3 cellular contexts compared by ENCODE assay signal in the genomic region with DNA sequence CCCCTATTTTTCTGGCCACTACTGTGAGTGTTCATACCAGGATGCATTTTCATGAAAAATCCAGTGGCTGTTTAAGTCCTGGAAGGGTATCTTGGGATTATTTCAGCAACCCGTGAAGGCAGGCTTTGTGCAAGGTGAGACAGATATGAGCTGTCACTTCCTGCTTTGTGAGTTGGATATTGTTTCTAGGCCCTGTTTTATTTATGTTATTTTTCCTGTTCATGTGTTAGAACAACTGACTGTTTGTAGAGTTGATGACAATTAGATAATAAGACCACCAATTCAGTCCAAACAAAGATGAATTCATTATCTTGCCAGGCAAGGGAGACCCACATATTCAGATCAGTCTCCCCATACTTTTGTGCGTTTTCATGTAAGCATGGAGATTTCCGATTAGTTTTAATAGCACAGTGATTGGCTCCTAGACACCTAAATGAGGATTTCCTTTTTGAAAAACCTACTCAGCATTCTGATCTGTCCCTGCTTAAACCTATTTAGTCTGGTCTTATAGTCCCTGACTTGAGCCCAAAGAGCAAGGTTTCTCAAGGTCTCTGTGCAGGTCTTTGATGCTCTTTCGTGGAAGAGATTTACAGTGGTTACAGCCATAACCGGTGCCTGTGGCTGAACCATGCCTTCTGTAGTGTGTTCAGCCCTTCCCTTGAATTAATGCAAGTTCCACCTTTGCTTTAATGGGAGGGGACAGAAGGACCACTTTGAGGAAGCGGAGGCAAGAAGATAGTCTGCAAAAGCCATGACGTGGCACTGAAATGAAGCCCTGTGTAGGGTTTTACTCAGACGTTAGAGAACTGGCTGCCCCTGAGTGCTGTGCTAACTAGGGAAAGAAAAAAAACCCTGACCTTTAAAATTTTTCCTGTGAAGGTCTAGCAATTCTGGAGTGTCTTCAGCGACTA.
A peak's percentile ranks its signal among the peaks of the same experiment; 100 is the strongest.
TF ChIP-seq lines count a peak whose summit lies in the region.

No MANE protein-coding gene starts in this region.

TF ChIP-seq in K562, 482 proteins besides CTCF, POLR2A, EP300 and RAD21:
- TF ChIP-seq TOE1 (IDR thresholded peaks at IDR 0.05; ENCODE audit: borderline replicate concordance) (no peak), TOE1 (CRISPR knock-in tag; IDR thresholded peaks at IDR 0.05; ENCODE audit: borderline replicate concordance, low read depth) (no peak), DDX20 (tag; IDR thresholded peaks at IDR 0.05; ENCODE audit: low read depth) (no peak), POLR3A (IDR thresholded peaks at IDR 0.05; ENCODE audit: borderline replicate concordance, extremely low read depth, insufficient read depth, insufficient read length) (no peak), POLR2H (tag; IDR thresholded peaks at IDR 0.05; ENCODE audit: low read depth) (no peak)
- TF ChIP-seq, protein P1, sequence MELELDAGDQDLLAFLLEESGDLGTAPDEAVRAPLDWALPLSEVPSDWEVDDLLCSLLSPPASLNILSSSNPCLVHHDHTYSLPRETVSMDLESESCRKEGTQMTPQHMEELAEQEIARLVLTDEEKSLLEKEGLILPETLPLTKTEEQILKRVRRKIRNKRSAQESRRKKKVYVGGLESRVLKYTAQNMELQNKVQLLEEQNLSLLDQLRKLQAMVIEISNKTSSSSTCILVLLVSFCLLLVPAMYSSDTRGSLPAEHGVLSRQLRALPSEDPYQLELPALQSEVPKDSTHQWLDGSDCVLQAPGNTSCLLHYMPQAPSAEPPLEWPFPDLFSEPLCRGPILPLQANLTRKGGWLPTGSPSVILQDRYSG (tag; conservative IDR thresholded peaks at IDR 0.05; ENCODE audit: low read depth) = 0 out of 2 replicates have a peak, but pooled peaks have one; percentile 9
- TF ChIP-seq, protein P2, sequence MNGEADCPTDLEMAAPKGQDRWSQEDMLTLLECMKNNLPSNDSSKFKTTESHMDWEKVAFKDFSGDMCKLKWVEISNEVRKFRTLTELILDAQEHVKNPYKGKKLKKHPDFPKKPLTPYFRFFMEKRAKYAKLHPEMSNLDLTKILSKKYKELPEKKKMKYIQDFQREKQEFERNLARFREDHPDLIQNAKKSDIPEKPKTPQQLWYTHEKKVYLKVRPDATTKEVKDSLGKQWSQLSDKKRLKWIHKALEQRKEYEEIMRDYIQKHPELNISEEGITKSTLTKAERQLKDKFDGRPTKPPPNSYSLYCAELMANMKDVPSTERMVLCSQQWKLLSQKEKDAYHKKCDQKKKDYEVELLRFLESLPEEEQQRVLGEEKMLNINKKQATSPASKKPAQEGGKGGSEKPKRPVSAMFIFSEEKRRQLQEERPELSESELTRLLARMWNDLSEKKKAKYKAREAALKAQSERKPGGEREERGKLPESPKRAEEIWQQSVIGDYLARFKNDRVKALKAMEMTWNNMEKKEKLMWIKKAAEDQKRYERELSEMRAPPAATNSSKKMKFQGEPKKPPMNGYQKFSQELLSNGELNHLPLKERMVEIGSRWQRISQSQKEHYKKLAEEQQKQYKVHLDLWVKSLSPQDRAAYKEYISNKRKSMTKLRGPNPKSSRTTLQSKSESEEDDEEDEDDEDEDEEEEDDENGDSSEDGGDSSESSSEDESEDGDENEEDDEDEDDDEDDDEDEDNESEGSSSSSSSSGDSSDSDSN (IDR thresholded peaks at IDR 0.05; ENCODE audit: borderline replicate concordance in 1 of 2, low read depth in 2 of 2, low read length in 2 of 2) = no peak

TF ChIP-seq in HepG2, 621 proteins besides CTCF, POLR2A, EP300 and RAD21 (continues in another document):
- TF ChIP-seq YEATS2 (CRISPR knock-in tag; IDR thresholded peaks at IDR 0.05; ENCODE audit: borderline replicate concordance) (no peak), RARA (CRISPR knock-in tag; IDR thresholded peaks at IDR 0.05) (no peak), ZMYM4 (CRISPR knock-in tag; IDR thresholded peaks at IDR 0.05) (0 out of 2 replicates have a peak, but pooled peaks have one; percentile 12), TRIM24 (CRISPR knock-in tag; IDR thresholded peaks at IDR 0.05) (no peak), SAP130 (CRISPR knock-in tag; IDR thresholded peaks at IDR 0.05; ENCODE audit: low read depth) (0 out of 2 replicates have a peak, but pooled peaks have one; percentile 15), AGO2 (optimal IDR thresholded peaks at IDR 0.05; ENCODE audit: low read depth, low read length) (no peak), KLF16 (CRISPR knock-in tag; IDR thresholded peaks at IDR 0.05) (no peak), HHEX (CRISPR knock-in tag; IDR thresholded peaks at IDR 0.05) (no peak)
- TF ChIP-seq, protein P3, sequence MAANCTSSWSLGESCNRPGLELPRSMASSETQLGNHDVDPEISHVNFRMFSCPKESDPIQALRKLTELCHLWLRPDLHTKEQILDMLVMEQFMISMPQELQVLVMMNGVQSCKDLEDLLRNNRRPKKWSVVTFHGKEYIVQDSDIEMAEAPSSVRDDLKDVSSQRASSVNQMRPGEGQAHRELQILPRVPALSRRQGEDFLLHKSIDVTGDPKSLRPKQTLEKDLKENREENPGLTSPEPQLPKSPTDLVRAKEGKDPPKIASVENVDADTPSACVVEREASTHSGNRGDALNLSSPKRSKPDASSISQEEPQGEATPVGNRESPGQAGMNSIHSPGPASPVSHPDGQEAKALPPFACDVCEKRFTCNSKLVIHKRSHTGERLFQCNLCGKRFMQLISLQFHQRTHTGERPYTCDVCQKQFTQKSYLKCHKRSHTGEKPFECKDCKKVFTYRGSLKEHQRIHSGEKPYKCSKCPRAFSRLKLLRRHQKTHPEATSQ (CRISPR knock-in tag; IDR thresholded peaks at IDR 0.05; ENCODE audit: borderline replicate concordance) = no peak
- TF ChIP-seq, protein P4, sequence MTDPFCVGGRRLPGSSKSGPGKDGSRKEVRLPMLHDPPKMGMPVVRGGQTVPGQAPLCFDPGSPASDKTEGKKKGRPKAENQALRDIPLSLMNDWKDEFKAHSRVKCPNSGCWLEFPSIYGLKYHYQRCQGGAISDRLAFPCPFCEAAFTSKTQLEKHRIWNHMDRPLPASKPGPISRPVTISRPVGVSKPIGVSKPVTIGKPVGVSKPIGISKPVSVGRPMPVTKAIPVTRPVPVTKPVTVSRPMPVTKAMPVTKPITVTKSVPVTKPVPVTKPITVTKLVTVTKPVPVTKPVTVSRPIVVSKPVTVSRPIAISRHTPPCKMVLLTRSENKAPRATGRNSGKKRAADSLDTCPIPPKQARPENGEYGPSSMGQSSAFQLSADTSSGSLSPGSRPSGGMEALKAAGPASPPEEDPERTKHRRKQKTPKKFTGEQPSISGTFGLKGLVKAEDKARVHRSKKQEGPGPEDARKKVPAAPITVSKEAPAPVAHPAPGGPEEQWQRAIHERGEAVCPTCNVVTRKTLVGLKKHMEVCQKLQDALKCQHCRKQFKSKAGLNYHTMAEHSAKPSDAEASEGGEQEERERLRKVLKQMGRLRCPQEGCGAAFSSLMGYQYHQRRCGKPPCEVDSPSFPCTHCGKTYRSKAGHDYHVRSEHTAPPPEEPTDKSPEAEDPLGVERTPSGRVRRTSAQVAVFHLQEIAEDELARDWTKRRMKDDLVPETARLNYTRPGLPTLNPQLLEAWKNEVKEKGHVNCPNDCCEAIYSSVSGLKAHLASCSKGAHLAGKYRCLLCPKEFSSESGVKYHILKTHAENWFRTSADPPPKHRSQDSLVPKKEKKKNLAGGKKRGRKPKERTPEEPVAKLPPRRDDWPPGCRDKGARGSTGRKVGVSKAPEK (CRISPR knock-in tag; IDR thresholded peaks at IDR 0.05; ENCODE audit: borderline replicate concordance) = no peak

TF ChIP-seq in GM23338, 12 proteins besides CTCF, POLR2A, EP300 and RAD21:
- no peak for TF ChIP-seq POLR2AphosphoS5 (IDR thresholded peaks at IDR 0.05; ENCODE audit: low read depth)
- TF ChIP-seq STAT1 (IDR thresholded peaks at IDR 0.05; ENCODE audit: unreplicated experiment) = no peak
- no peak for TF ChIP-seq NANOG (IDR thresholded peaks at IDR 0.05; ENCODE audit: borderline replicate concordance)
- TF ChIP-seq, protein P5, sequence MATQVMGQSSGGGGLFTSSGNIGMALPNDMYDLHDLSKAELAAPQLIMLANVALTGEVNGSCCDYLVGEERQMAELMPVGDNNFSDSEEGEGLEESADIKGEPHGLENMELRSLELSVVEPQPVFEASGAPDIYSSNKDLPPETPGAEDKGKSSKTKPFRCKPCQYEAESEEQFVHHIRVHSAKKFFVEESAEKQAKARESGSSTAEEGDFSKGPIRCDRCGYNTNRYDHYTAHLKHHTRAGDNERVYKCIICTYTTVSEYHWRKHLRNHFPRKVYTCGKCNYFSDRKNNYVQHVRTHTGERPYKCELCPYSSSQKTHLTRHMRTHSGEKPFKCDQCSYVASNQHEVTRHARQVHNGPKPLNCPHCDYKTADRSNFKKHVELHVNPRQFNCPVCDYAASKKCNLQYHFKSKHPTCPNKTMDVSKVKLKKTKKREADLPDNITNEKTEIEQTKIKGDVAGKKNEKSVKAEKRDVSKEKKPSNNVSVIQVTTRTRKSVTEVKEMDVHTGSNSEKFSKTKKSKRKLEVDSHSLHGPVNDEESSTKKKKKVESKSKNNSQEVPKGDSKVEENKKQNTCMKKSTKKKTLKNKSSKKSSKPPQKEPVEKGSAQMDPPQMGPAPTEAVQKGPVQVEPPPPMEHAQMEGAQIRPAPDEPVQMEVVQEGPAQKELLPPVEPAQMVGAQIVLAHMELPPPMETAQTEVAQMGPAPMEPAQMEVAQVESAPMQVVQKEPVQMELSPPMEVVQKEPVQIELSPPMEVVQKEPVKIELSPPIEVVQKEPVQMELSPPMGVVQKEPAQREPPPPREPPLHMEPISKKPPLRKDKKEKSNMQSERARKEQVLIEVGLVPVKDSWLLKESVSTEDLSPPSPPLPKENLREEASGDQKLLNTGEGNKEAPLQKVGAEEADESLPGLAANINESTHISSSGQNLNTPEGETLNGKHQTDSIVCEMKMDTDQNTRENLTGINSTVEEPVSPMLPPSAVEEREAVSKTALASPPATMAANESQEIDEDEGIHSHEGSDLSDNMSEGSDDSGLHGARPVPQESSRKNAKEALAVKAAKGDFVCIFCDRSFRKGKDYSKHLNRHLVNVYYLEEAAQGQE (IDR thresholded peaks at IDR 0.05; ENCODE audit: unreplicated experiment) = no peak
- TF ChIP-seq, protein P6, sequence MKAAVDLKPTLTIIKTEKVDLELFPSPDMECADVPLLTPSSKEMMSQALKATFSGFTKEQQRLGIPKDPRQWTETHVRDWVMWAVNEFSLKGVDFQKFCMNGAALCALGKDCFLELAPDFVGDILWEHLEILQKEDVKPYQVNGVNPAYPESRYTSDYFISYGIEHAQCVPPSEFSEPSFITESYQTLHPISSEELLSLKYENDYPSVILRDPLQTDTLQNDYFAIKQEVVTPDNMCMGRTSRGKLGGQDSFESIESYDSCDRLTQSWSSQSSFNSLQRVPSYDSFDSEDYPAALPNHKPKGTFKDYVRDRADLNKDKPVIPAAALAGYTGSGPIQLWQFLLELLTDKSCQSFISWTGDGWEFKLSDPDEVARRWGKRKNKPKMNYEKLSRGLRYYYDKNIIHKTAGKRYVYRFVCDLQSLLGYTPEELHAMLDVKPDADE (IDR thresholded peaks at IDR 0.05) = no peak
- TF ChIP-seq ZNF114 (CRISPR knock-in tag; IDR thresholded peaks at IDR 0.05) = no peak
- no peak for TF ChIP-seq JUNB (IDR thresholded peaks at IDR 0.05; ENCODE audit: unreplicated experiment)
- TF ChIP-seq, protein P7, sequence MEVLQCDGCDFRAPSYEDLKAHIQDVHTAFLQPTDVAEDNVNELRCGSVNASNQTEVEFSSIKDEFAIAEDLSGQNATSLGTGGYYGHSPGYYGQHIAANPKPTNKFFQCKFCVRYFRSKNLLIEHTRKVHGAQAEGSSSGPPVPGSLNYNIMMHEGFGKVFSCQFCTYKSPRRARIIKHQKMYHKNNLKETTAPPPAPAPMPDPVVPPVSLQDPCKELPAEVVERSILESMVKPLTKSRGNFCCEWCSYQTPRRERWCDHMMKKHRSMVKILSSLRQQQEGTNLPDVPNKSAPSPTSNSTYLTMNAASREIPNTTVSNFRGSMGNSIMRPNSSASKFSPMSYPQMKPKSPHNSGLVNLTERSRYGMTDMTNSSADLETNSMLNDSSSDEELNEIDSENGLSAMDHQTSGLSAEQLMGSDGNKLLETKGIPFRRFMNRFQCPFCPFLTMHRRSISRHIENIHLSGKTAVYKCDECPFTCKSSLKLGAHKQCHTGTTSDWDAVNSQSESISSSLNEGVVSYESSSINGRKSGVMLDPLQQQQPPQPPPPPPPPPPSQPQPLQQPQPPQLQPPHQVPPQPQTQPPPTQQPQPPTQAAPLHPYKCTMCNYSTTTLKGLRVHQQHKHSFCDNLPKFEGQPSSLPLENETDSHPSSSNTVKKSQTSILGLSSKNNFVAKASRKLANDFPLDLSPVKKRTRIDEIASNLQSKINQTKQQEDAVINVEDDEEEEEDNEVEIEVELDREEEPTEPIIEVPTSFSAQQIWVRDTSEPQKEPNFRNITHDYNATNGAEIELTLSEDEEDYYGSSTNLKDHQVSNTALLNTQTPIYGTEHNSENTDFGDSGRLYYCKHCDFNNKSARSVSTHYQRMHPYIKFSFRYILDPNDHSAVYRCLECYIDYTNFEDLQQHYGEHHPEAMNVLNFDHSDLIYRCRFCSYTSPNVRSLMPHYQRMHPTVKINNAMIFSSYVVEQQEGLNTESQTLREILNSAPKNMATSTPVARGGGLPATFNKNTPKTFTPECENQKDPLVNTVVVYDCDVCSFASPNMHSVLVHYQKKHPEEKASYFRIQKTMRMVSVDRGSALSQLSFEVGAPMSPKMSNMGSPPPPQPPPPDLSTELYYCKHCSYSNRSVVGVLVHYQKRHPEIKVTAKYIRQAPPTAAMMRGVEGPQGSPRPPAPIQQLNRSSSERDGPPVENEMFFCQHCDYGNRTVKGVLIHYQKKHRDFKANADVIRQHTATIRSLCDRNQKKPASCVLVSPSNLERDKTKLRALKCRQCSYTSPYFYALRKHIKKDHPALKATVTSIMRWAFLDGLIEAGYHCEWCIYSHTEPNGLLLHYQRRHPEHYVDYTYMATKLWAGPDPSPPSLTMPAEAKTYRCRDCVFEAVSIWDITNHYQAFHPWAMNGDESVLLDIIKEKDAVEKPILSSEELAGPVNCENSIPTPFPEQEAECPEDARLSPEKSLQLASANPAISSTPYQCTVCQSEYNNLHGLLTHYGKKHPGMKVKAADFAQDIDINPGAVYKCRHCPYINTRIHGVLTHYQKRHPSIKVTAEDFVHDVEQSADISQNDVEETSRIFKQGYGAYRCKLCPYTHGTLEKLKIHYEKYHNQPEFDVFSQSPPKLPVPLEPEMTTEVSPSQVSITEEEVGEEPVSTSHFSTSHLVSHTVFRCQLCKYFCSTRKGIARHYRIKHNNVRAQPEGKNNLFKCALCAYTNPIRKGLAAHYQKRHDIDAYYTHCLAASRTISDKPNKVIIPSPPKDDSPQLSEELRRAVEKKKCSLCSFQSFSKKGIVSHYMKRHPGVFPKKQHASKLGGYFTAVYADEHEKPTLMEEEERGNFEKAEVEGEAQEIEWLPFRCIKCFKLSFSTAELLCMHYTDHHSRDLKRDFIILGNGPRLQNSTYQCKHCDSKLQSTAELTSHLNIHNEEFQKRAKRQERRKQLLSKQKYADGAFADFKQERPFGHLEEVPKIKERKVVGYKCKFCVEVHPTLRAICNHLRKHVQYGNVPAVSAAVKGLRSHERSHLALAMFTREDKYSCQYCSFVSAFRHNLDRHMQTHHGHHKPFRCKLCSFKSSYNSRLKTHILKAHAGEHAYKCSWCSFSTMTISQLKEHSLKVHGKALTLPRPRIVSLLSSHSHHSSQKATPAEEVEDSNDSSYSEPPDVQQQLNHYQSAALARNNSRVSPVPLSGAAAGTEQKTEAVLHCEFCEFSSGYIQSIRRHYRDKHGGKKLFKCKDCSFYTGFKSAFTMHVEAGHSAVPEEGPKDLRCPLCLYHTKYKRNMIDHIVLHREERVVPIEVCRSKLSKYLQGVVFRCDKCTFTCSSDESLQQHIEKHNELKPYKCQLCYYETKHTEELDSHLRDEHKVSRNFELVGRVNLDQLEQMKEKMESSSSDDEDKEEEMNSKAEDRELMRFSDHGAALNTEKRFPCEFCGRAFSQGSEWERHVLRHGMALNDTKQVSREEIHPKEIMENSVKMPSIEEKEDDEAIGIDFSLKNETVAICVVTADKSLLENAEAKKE (CRISPR knock-in tag; IDR thresholded peaks at IDR 0.05) = no peak
